Comparison of ENCODE assay signal across 1 cellular context in genomic region chr1:162564762-162565218, GRCh38.
TF ChIP-seq lines count a peak whose summit lies in the region.

No MANE protein-coding gene starts in this region.

TF ChIP-seq in HepG2, 621 proteins besides CTCF, POLR2A, EP300 and RAD21:
- TF ChIP-seq ZSCAN30 (CRISPR knock-in tag; IDR thresholded peaks at IDR 0.05) (no peak), ZNF382 (CRISPR knock-in tag; IDR thresholded peaks at IDR 0.05; ENCODE audit: borderline replicate concordance) (no peak), ELF3 (CRISPR knock-in tag; IDR thresholded peaks at IDR 0.05) (no peak), SOX6 (IDR thresholded peaks at IDR 0.05) (no peak), SOX6 (CRISPR knock-in tag; IDR thresholded peaks at IDR 0.05) (no peak), CCDC6 (CRISPR knock-in tag; IDR thresholded peaks at IDR 0.05) (no peak)
- TF ChIP-seq, protein P1, sequence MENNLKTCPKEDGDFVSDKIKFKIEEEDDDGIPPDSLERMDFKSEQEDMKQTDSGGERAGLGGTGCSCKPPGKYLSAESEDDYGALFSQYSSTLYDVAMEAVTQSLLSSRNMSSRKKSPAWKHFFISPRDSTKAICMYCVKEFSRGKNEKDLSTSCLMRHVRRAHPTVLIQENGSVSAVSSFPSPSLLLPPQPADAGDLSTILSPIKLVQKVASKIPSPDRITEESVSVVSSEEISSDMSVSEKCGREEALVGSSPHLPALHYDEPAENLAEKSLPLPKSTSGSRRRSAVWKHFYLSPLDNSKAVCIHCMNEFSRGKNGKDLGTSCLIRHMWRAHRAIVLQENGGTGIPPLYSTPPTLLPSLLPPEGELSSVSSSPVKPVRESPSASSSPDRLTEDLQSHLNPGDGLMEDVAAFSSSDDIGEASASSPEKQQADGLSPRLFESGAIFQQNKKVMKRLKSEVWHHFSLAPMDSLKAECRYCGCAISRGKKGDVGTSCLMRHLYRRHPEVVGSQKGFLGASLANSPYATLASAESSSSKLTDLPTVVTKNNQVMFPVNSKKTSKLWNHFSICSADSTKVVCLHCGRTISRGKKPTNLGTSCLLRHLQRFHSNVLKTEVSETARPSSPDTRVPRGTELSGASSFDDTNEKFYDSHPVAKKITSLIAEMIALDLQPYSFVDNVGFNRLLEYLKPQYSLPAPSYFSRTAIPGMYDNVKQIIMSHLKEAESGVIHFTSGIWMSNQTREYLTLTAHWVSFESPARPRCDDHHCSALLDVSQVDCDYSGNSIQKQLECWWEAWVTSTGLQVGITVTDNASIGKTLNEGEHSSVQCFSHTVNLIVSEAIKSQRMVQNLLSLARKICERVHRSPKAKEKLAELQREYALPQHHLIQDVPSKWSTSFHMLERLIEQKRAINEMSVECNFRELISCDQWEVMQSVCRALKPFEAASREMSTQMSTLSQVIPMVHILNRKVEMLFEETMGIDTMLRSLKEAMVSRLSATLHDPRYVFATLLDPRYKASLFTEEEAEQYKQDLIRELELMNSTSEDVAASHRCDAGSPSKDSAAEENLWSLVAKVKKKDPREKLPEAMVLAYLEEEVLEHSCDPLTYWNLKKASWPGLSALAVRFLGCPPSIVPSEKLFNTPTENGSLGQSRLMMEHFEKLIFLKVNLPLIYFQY (CRISPR knock-in tag; IDR thresholded peaks at IDR 0.05; ENCODE audit: borderline replicate concordance), result no peak
- TF ChIP-seq, protein P2, sequence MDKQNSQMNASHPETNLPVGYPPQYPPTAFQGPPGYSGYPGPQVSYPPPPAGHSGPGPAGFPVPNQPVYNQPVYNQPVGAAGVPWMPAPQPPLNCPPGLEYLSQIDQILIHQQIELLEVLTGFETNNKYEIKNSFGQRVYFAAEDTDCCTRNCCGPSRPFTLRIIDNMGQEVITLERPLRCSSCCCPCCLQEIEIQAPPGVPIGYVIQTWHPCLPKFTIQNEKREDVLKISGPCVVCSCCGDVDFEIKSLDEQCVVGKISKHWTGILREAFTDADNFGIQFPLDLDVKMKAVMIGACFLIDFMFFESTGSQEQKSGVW (CRISPR knock-in tag; IDR thresholded peaks at IDR 0.05; ENCODE audit: borderline replicate concordance), result no peak
- TF ChIP-seq, protein P3, sequence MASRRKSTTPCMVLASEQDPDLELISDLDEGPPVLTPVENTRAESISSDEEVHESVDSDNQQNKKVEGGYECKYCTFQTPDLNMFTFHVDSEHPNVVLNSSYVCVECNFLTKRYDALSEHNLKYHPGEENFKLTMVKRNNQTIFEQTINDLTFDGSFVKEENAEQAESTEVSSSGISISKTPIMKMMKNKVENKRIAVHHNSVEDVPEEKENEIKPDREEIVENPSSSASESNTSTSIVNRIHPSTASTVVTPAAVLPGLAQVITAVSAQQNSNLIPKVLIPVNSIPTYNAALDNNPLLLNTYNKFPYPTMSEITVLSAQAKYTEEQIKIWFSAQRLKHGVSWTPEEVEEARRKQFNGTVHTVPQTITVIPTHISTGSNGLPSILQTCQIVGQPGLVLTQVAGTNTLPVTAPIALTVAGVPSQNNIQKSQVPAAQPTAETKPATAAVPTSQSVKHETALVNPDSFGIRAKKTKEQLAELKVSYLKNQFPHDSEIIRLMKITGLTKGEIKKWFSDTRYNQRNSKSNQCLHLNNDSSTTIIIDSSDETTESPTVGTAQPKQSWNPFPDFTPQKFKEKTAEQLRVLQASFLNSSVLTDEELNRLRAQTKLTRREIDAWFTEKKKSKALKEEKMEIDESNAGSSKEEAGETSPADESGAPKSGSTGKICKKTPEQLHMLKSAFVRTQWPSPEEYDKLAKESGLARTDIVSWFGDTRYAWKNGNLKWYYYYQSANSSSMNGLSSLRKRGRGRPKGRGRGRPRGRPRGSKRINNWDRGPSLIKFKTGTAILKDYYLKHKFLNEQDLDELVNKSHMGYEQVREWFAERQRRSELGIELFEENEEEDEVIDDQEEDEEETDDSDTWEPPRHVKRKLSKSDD (CRISPR knock-in tag; IDR thresholded peaks at IDR 0.05; ENCODE audit: low read depth), result no peak
